In the genomic region with DNA sequence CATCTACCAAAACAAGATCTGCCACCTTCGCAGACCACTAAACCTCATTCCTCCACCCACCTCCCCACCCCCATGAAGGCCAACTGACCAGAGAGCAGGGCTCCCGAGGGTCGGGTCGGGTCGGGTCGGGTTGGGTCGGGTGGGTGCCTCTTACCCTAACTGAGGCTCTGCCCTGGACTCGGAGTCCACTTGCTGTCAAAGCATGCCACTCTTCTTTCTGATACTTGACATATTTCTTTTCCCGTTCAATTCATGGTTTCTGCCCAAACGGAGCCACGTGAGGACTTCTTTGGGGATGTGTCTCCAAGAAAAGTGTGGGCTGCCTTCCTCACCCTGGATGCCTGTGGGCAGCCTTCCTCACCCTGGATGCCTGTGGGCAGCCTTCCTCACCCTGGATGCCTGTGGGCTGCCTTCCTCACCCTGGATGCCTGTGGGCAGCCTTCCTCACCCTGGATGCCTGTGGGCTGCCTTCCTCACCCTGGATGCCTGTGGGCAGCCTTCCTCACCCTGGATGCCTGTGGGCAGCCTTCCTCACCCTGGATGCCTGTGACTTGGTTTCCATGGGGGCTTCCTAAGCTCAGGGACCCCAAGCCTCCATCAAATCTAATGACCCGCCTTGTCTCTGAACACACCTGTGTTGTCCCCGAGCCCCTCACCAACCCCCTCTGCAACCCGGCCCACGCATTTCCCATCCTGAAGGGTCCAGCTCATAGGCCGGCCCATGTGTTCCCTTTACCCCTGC, we compare ENCODE assay signal across 8 cellular contexts. TPM values are rescaled to one million over a fixed set of nuclear protein-coding genes. Genes with fewer than 3 reads are reported as not detected.
DNase-seq lines count a peak whose midpoint lies in the region; ATAC-seq and TF ChIP-seq lines count a peak whose summit lies in the region.
"Not testable (repeated sequence)": the region's sequence is repeated elsewhere in the genome, so short reads cannot be mapped to it uniquely, and the experiment has no call there.

No MANE protein-coding gene starts in this region.

- CTCF ChIA-PET in CD8-positive, alpha-beta T cell (lab: Charles Lee) = interaction anchor here (0.7 to 6.8 kb wide), 8 partner anchors 9 to 209 kb away, joined by 3 to 169 read pairs (median 30); a partner anchor contains a TSS
- CTCF ChIA-PET in PC-9 (lab: Charles Lee) = interaction anchor here (0.6 to 1.5 kb wide), 2 partner anchors 15 to 127 kb away, joined by 3 to 9 read pairs; a partner anchor contains a TSS
- CTCF ChIA-PET in activated CD4-positive, alpha-beta memory T cell treated with anti-CD3 and anti-CD28 coated beads, Interleukin-2, amount 10 ng/mL, durations not matched to agents 7 days and 5 days (lab: Charles Lee) = interaction anchor here (0.9 to 2.5 kb wide), 7 partner anchors 11 to 127 kb away, joined by 3 to 10 read pairs (median 5); a partner anchor contains a TSS

- intact Hi-C loops in CD8-positive, alpha-beta T cell (cut with DNase I, micrococcal nuclease) = loop anchor here in 1 of 2 experiments (5.0 to 10.0 kb wide), 2 partner anchors 111 to 356 kb away; a partner anchor contains a TSS
- intact Hi-C loops in PC-9 (cut with micrococcal nuclease; ENCODE audit: unreplicated experiment) = loop anchor here (1.0 to 5.0 kb wide), 5 partner anchors 13 to 126 kb away; a partner anchor contains a TSS

- H3K27ac ChIP-seq in CD8-positive, alpha-beta T cell (ENCODE audit: low read depth, low read length) = peak overlapping the region; percentile 75
- peak overlapping the region; percentile 97 for H3K27ac ChIP-seq in PC-9
- not testable (repeated sequence) for H3K27ac ChIP-seq in brain microvascular endothelial cell
- peak overlapping the region in 3 of 4 donors; percentile 71 to 85 (median 78) for H3K27ac ChIP-seq in upper lobe of left lung

- peak in 1 of 7 experiments; percentile 11 for DNase-seq in CD8-positive, alpha-beta T cell
- DNase-seq in HFF-Myc (ENCODE audit: extremely low read depth, low read depth) (peak; percentile 19), PC-9 (peak; percentile 72 to 78), brain microvascular endothelial cell (peak; percentile 63), fibroblast of villous mesenchyme (ENCODE audit: low read depth) (peak; percentile 52)
- DNase-seq in activated CD4-positive, alpha-beta memory T cell treated with anti-CD3 and anti-CD28 coated beads, Interleukin-2, amount 10 ng/mL, durations not matched to agents 7 days and 5 days; nephron progenitor cell; upper lobe of left lung: not testable (repeated sequence)

- H3K36me3 ChIP-seq in CD8-positive, alpha-beta T cell (ENCODE audit: insufficient read depth, low read length); PC-9 (ENCODE audit: low read depth); brain microvascular endothelial cell (replicated peaks); upper lobe of left lung: not testable (repeated sequence)

- TF ChIP-seq CTCF in CD8-positive, alpha-beta T cell (IDR thresholded peaks at IDR 0.05); HFF-Myc (IDR thresholded peaks at IDR 0.05; ENCODE audit: low read depth, low read length, missing control alignments); PC-9 (conservative IDR thresholded peaks at IDR 0.05); brain microvascular endothelial cell (IDR thresholded peaks at IDR 0.05; ENCODE audit: low read depth, low read length, missing control alignments); fibroblast of villous mesenchyme (IDR thresholded peaks at IDR 0.05; ENCODE audit: insufficient read depth, low read depth, low read length); nephron progenitor cell (IDR thresholded peaks at IDR 0.05); upper lobe of left lung (IDR thresholded peaks at IDR 0.05): not testable (repeated sequence)

- 61 to 67% methylated on average over 14 to 16 of the region's 16 CpGs for WGBS in upper lobe of left lung, 2 donors

- TF ChIP-seq EP300 in upper lobe of left lung (IDR thresholded peaks at IDR 0.05) = not testable (repeated sequence)

- peak overlapping the region; percentile 75 for H3K4me2 ChIP-seq in PC-9

- POLR2A ChIA-PET in CD8-positive, alpha-beta T cell (lab: Charles Lee) = interaction anchor here (0.7 to 11.1 kb wide), 9 partner anchors 8 to 111 kb away, joined by 3 to 140 read pairs (median 6); a partner anchor contains a TSS
- POLR2A ChIA-PET in PC-9 (lab: Charles Lee; ENCODE audit: unreplicated experiment) = interaction anchor here (0.5 to 1.2 kb wide), 5 partner anchors 12 to 117 kb away, joined by 6 to 11 read pairs (median 7); a partner anchor contains a TSS
- POLR2A ChIA-PET in activated CD4-positive, alpha-beta memory T cell treated with anti-CD3 and anti-CD28 coated beads, Interleukin-2, amount 10 ng/mL, durations not matched to agents 7 days and 5 days (lab: Charles Lee) = interaction anchor here (0.8 to 9.1 kb wide), 6 partner anchors 8 to 128 kb away, joined by 3 to 203 read pairs (median 8); a partner anchor contains a TSS

- H2AFZ ChIP-seq in PC-9 = not testable (repeated sequence)

- H3K4me3 Mint-ChIP-seq in CD8-positive, alpha-beta T cell = peak overlapping the region; percentile 91
- H3K4me3 Mint-ChIP-seq in activated CD4-positive, alpha-beta memory T cell treated with anti-CD3 and anti-CD28 coated beads, Interleukin-2, amount 10 ng/mL, durations not matched to agents 7 days and 5 days = peak overlapping the region; percentile 94
- H3K4me3 Mint-ChIP-seq in nephron progenitor cell = peak overlapping the region; percentile 8

- H3K9me3 ChIP-seq in CD8-positive, alpha-beta T cell (ENCODE audit: low read length); PC-9 (ENCODE audit: insufficient read depth, low read depth); upper lobe of left lung: not testable (repeated sequence)

- peak overlapping the region; percentile 92 for H3K4me3 ChIP-seq in CD8-positive, alpha-beta T cell (ENCODE audit: low read depth, low read length)
- not testable (repeated sequence) for H3K4me3 ChIP-seq in HFF-Myc (replicated peaks; ENCODE audit: low read depth, low read length); brain microvascular endothelial cell (ENCODE audit: low read depth, low read length); fibroblast of villous mesenchyme (ENCODE audit: low read depth, low read length)
- peak overlapping the region; percentile 39; the same call in 1 of the 2 replicates for H3K4me3 ChIP-seq in PC-9
- H3K4me3 ChIP-seq in upper lobe of left lung = peak overlapping the region in 1 of 4 donors; percentile 38

- ATAC-seq in CD8-positive, alpha-beta T cell; upper lobe of left lung (ENCODE audit: low FRiP score in 2 of 2): not testable (repeated sequence)

- TF ChIP-seq POLR2A in upper lobe of left lung (IDR thresholded peaks at IDR 0.05) = not testable (repeated sequence)

- not testable (repeated sequence) for H3K79me2 ChIP-seq in PC-9 (ENCODE audit: low read depth)

- not testable (repeated sequence) for H4K20me1 ChIP-seq in PC-9 (ENCODE audit: insufficient read depth)

- H3K27ac Mint-ChIP-seq in CD8-positive, alpha-beta T cell = peak overlapping the region; percentile 96
- peak overlapping the region; percentile 98 for H3K27ac Mint-ChIP-seq in activated CD4-positive, alpha-beta memory T cell treated with anti-CD3 and anti-CD28 coated beads, Interleukin-2, amount 10 ng/mL, durations not matched to agents 7 days and 5 days
- not testable (repeated sequence) for H3K27ac Mint-ChIP-seq in nephron progenitor cell

- peaks cover 68% of the 10 kb centered on the region for H3K4me1 Mint-ChIP-seq in CD8-positive, alpha-beta T cell (ENCODE audit: low read depth)
- H3K4me1 Mint-ChIP-seq in activated CD4-positive, alpha-beta memory T cell treated with anti-CD3 and anti-CD28 coated beads, Interleukin-2, amount 10 ng/mL, durations not matched to agents 7 days and 5 days = peaks cover 77% of the 10 kb centered on the region
- H3K4me1 Mint-ChIP-seq in nephron progenitor cell = peaks cover 50% of the 10 kb centered on the region

- peaks cover 13% of the 10 kb centered on the region; the same call in 1 of the 2 replicates for H3F3A ChIP-seq in PC-9 (ENCODE audit: insufficient read depth, low read depth)

- H3K4me1 ChIP-seq in CD8-positive, alpha-beta T cell (ENCODE audit: insufficient read depth, low read length) = peaks cover 79% of the 10 kb centered on the region
- H3K4me1 ChIP-seq in PC-9 (replicated peaks; ENCODE audit: insufficient read depth) (peaks cover 62% of the 10 kb centered on the region), upper lobe of left lung (peaks cover 54 to 78% (median 72%) of the 10 kb centered on the region in 4 donors)

- not testable (repeated sequence) for H3K36me3 Mint-ChIP-seq in CD8-positive, alpha-beta T cell; nephron progenitor cell (ENCODE audit: low read depth)
- peaks cover 22% of the 10 kb centered on the region for H3K36me3 Mint-ChIP-seq in activated CD4-positive, alpha-beta memory T cell treated with anti-CD3 and anti-CD28 coated beads, Interleukin-2, amount 10 ng/mL, durations not matched to agents 7 days and 5 days (ENCODE audit: low read depth)

- H3K9me3 Mint-ChIP-seq in CD8-positive, alpha-beta T cell; activated CD4-positive, alpha-beta memory T cell treated with anti-CD3 and anti-CD28 coated beads, Interleukin-2, amount 10 ng/mL, durations not matched to agents 7 days and 5 days: not testable (repeated sequence)
- peaks cover 16% of the 10 kb centered on the region for H3K9me3 Mint-ChIP-seq in nephron progenitor cell

- in situ Hi-C loops in brain microvascular endothelial cell (cut with HindIII; ENCODE audit: low pct_ligation_motif_present, low sequenced_read_pairs) = loop anchor here (25.0 kb wide), 1 partner anchor 209 kb away; no protein-coding TSS in a partner anchor

- BruUV-seq in PC-9 (replicated peaks; lab: Mats Ljungman, UMichigan) = not testable (repeated sequence)

- H3K27me3 ChIP-seq in CD8-positive, alpha-beta T cell (ENCODE audit: insufficient read depth, low read length); PC-9 (ENCODE audit: insufficient read depth, low read depth): not testable (repeated sequence)
- H3K27me3 ChIP-seq in brain microvascular endothelial cell (replicated peaks) (peaks cover 51% of the 10 kb centered on the region), upper lobe of left lung (peaks cover 0 to 21% (median 12%) of the 10 kb centered on the region in 4 donors)

- not testable (repeated sequence) for H3K27me3 Mint-ChIP-seq in CD8-positive, alpha-beta T cell (ENCODE audit: low read depth); activated CD4-positive, alpha-beta memory T cell treated with anti-CD3 and anti-CD28 coated beads, Interleukin-2, amount 10 ng/mL, durations not matched to agents 7 days and 5 days
- peaks cover 96% of the 10 kb centered on the region for H3K27me3 Mint-ChIP-seq in nephron progenitor cell (ENCODE audit: low read depth, poor library complexity)

- H3K9me2 ChIP-seq in PC-9 (ENCODE audit: insufficient read depth) = not testable (repeated sequence)

RNA-seq across cellular contexts. Expression of a gene that starts 8.0 kb away (rescaled TPM):
- total RNA-seq in CD8-positive, alpha-beta T cell = 100 to 1,000 TPM; 234 to 245 TPM
- 3.6 and 6.0 TPM in 2 replicates for total RNA-seq in PC-9 (2021)
- total RNA-seq in activated CD4-positive, alpha-beta memory T cell treated with anti-CD3 and anti-CD28 coated beads, Interleukin-2, amount 10 ng/mL, durations not matched to agents 7 days and 5 days = 100 to 1,000 TPM; 631 to 642 TPM
- under 0.01 and 0.43 TPM in 2 replicates for total RNA-seq in fibroblast of villous mesenchyme
- 100 to 1,000 TPM in 5 of 6 donors, 10 to 100 TPM in 1; 73.1 to 435 (median 149) TPM for total RNA-seq in upper lobe of left lung

RNA-seq across cellular contexts. Expression of a gene that starts 11.2 kb away (rescaled TPM):
- 10 to 100 TPM in 1 of 2 experiments, 1 to 10 TPM in 1; 8.2 to 10.0 TPM for total RNA-seq in CD8-positive, alpha-beta T cell
- 22.8 and 30.4 TPM in 2 replicates for total RNA-seq in PC-9 (2021)
- total RNA-seq in activated CD4-positive, alpha-beta memory T cell treated with anti-CD3 and anti-CD28 coated beads, Interleukin-2, amount 10 ng/mL, durations not matched to agents 7 days and 5 days = 10 to 100 TPM; 42.4 to 47.0 TPM
- total RNA-seq in fibroblast of villous mesenchyme = 12.1 and 16.4 TPM in 2 replicates
- 10 to 100 TPM in 5 of 6 donors, 1 to 10 TPM in 1; 5.5 to 34.6 (median 22.8) TPM for total RNA-seq in upper lobe of left lung

RNA-seq across cellular contexts. Expression of a gene that starts 55.2 kb away (rescaled TPM):
- 10 to 100 TPM; 71.0 to 73.3 TPM for total RNA-seq in CD8-positive, alpha-beta T cell
- total RNA-seq in PC-9 (2021) (162 and 174 TPM in 2 replicates), fibroblast of villous mesenchyme (201 and 245 TPM in 2 replicates), upper lobe of left lung (100 to 1,000 TPM; 150 to 316 (median 247) TPM)
- 10 to 100 TPM; 80.3 to 82.6 TPM for total RNA-seq in activated CD4-positive, alpha-beta memory T cell treated with anti-CD3 and anti-CD28 coated beads, Interleukin-2, amount 10 ng/mL, durations not matched to agents 7 days and 5 days

Comparison
In these comparisons a context has a peak if more than half of its experiments do, and no peak if none do; other contexts are left out.
1. H3K4me3 Mint-ChIP-seq: peak in every context shown above with its lines; median percentile 94 in activated CD4-positive, alpha-beta memory T cell treated with anti-CD3 and anti-CD28 coated beads, Interleukin-2, amount 10 ng/mL, durations not matched to agents 7 days and 5 days; 91 in CD8-positive, alpha-beta T cell; 8 in nephron progenitor cell.
2. RNA of a gene that starts 8.0 kb away (total RNA-seq): 631 to 642 TPM in activated CD4-positive, alpha-beta memory T cell treated with anti-CD3 and anti-CD28 coated beads, Interleukin-2, amount 10 ng/mL, durations not matched to agents 7 days and 5 days, 234 to 245 TPM in CD8-positive, alpha-beta T cell and 73.1 to 435 TPM in upper lobe of left lung; 3.6 to 6.0 TPM in PC-9 and under 0.01 to 0.43 TPM in fibroblast of villous mesenchyme; every median in the first group is over 10 times any median in the second.